ENCODE assay signal across 2 cellular contexts in genomic region chr2:197217561-197217960, GRCh38.
TF ChIP-seq lines count a peak whose summit lies in the region.

No MANE protein-coding gene starts in this region.

TF ChIP-seq in GM12878, 131 proteins besides CTCF, POLR2A, EP300 and RAD21 (continued from another document):
- no peak for TF ChIP-seq WRNIP1 (IDR thresholded peaks at IDR 0.05; ENCODE audit: borderline replicate concordance, low read depth, low read length)
- TF ChIP-seq POLR2AphosphoS2 (IDR thresholded peaks at IDR 0.05; ENCODE audit: low read depth, low read length): no peak
- TF ChIP-seq, protein P1, sequence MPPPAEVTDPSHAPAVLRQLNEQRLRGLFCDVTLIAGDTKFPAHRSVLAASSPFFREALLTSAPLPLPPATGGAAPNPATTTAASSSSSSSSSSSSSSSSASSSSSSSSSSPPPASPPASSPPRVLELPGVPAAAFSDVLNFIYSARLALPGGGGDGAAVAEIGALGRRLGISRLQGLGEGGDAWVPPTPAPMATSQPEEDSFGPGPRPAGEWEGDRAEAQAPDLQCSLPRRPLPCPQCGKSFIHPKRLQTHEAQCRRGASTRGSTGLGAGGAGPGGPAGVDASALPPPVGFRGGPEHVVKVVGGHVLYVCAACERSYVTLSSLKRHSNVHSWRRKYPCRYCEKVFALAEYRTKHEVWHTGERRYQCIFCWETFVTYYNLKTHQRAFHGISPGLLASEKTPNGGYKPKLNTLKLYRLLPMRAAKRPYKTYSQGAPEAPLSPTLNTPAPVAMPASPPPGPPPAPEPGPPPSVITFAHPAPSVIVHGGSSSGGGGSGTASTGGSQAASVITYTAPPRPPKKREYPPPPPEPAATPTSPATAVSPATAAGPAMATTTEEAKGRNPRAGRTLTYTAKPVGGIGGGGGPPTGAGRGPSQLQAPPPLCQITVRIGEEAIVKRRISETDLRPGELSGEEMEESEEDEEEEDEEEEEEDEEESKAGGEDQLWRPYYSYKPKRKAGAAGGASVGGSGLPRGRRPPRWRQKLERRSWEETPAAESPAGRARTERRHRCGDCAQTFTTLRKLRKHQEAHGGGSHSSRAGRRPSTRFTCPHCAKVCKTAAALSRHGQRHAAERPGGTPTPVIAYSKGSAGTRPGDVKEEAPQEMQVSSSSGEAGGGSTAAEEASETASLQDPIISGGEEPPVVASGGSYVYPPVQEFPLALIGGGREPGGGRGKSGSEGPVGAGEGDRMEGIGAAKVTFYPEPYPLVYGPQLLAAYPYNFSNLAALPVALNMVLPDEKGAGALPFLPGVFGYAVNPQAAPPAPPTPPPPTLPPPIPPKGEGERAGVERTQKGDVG (CRISPR knock-in tag; IDR thresholded peaks at IDR 0.05): no peak
- no peak for TF ChIP-seq CUX1 (IDR thresholded peaks at IDR 0.05; ENCODE audit: insufficient replicate concordance, low read depth, low read length)
- no peak for TF ChIP-seq BACH1 (IDR thresholded peaks at IDR 0.05; ENCODE audit: borderline replicate concordance)

TF ChIP-seq in SK-N-SH treated with all-trans-retinoic acid at 6 μM for 48 hours, 23 proteins besides CTCF, POLR2A, EP300 and RAD21 (continued from another document):
- TF ChIP-seq, protein P2, sequence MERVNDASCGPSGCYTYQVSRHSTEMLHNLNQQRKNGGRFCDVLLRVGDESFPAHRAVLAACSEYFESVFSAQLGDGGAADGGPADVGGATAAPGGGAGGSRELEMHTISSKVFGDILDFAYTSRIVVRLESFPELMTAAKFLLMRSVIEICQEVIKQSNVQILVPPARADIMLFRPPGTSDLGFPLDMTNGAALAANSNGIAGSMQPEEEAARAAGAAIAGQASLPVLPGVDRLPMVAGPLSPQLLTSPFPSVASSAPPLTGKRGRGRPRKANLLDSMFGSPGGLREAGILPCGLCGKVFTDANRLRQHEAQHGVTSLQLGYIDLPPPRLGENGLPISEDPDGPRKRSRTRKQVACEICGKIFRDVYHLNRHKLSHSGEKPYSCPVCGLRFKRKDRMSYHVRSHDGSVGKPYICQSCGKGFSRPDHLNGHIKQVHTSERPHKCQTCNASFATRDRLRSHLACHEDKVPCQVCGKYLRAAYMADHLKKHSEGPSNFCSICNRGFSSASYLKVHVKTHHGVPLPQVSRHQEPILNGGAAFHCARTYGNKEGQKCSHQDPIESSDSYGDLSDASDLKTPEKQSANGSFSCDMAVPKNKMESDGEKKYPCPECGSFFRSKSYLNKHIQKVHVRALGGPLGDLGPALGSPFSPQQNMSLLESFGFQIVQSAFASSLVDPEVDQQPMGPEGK (CRISPR knock-in tag; IDR thresholded peaks at IDR 0.05; ENCODE audit: borderline replicate concordance): no peak
- TF ChIP-seq ZNF565 (CRISPR knock-in tag; conservative IDR thresholded peaks at IDR 0.05; ENCODE audit: low read depth): no peak
